8 cellular contexts compared by ENCODE assay signal in the genomic region with DNA sequence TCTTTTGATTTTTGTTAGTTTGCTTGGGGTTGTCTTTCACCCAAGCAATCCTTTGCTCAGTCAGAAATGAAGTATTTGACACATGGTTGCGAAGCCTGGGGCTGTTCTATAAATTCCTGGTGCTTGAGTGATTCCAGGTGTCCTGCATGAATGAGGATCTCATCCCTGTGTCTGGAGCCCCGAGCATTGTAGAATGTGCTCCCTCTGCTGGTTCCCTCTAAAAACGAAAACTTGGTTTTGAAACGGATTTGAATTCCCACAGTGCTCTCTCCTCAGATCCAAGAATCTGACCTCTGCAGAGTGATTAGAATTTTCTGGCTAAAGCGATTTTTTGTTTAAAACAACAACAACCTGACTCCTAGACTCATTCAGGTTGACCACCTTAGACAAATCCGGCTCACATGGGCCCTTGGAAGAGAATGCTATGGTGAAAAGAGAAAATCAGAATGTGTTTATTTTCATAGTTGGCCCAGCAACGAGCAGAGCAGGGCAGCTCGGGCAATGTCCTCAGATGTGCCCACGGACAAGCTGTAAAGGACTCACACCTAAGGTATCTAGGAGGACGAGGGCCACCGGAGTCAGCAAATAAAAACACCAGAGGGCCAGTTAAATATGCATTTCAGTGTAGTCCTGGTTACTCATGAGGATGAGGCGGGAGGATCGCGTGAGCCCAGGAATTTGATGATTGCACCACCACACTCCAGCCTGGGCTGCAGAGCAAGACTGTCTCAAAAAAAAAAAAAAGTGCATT. TPM values are rescaled to one million over a fixed set of nuclear protein-coding genes. Genes with fewer than 3 reads are reported as not detected.
DNase-seq lines count a peak whose midpoint lies in the region; ATAC-seq and TF ChIP-seq lines count a peak whose summit lies in the region.

No MANE protein-coding gene starts in this region.

- DNase-seq in NCI-H2196 (lab: John Stamatoyannopoulos, UW; ENCODE audit: unreplicated experiment): peak; percentile 4
- DNase-seq in NCI-H2196 treated with DMSO at 0.1 percent for 48 hours (lab: John Stamatoyannopoulos, UW; ENCODE audit: unreplicated experiment): no peak
- peak; percentile 72 for DNase-seq in RWPE2 (ENCODE audit: low spot score)
- DNase-seq in epithelial cell of prostate (ENCODE audit: low read depth, low spot score): peak; percentile 76
- DNase-seq in midbrain (lab: John Stamatoyannopoulos, UW): peak; percentile 40

- H3K4me1 ChIP-seq in HUES64 (ENCODE audit: insufficient read depth, low read length): 0 out of 2 replicates have a peak, but pooled peaks cover 4% of the 10 kb centered on the region
- H3K4me1 ChIP-seq in RWPE2 (ENCODE audit: insufficient read depth, poor library complexity, severe bottlenecking): peaks cover 32% of the 10 kb centered on the region

- no peak overlapping the region for H3K9ac ChIP-seq in HUES64 (ENCODE audit: low read depth, low read length)

- H3K4me3 ChIP-seq in HUES64 (ENCODE audit: low read length): peak overlapping the region; percentile 27
- H3K4me3 ChIP-seq in RWPE2 (ENCODE audit: severe bottlenecking): no peak overlapping the region

- H3K27ac ChIP-seq in HUES64 (ENCODE audit: low read depth, low read length) (no peak overlapping the region), RWPE2 (ENCODE audit: poor library complexity, severe bottlenecking) (peak overlapping the region; percentile 76), epithelial cell of prostate (peak overlapping the region; percentile 93)

- H3K9me3 ChIP-seq in HUES64 (ENCODE audit: insufficient read depth, low read depth, low read length): no peaks in the 10 kb centered on the region
- H3K9me3 ChIP-seq in RWPE2 (ENCODE audit: severe bottlenecking): no peaks in the 10 kb centered on the region

- TF ChIP-seq CTCF in RWPE2 (IDR thresholded peaks at IDR 0.05; ENCODE audit: poor library complexity, severe bottlenecking): peak; percentile 87

- peak; percentile 81 for ATAC-seq in RWPE2 (ENCODE audit: low read depth)
- ATAC-seq in GM18498 (IDR thresholded peaks at IDR 0.05; ENCODE audit: unreplicated experiment): no peak
- no peak for ATAC-seq in HG03457 (IDR thresholded peaks at IDR 0.05; ENCODE audit: unreplicated experiment)

- H3K27me3 ChIP-seq in HUES64 (ENCODE audit: insufficient read depth, low read length) (no peaks in the 10 kb centered on the region), RWPE2 (ENCODE audit: insufficient read depth, poor library complexity, severe bottlenecking) (no peaks in the 10 kb centered on the region)

- 43% methylated on average over 14 of the region's 14 CpGs for WGBS in HUES64

- H3K36me3 ChIP-seq in HUES64 (ENCODE audit: insufficient read depth, low read length) (no peaks in the 10 kb centered on the region), RWPE2 (ENCODE audit: low read depth) (no peaks in the 10 kb centered on the region)

RNA-seq across cellular contexts. Expression of a gene that starts 8.7 kb away (rescaled TPM):
- polyA plus RNA-seq in HUES64 (2013, experiment 1 of 2): 0.45 TPM
- polyA plus RNA-seq in HUES64 (2013, experiment 2 of 2): 0.76 TPM
